ENCODE assay signal across 27 cellular contexts in genomic region chr2:332592-332991, GRCh38. TPM values are rescaled to one million over a fixed set of nuclear protein-coding genes. Genes with fewer than 3 reads are reported as not detected.
DNase-seq lines count a peak whose midpoint lies in the region; TF ChIP-seq lines count a peak whose summit lies in the region.
"Had no signal": no experiment of that assay in that cellular context is flagged by ENCODE, and none has a peak within 500 bp of the region (broad histone marks: within the 10 kb centered on the region; RNA-seq: fewer than 3 reads in every experiment).

No MANE protein-coding gene starts in this region.

- H3K27ac ChIP-seq in Karpas-422 (ENCODE audit: low read length) (no peak overlapping the region), VCaP (no peak overlapping the region), neural progenitor cell (no peak overlapping the region), transverse colon (no peak overlapping the region)
- H3K27ac ChIP-seq: heart right ventricle, KMS-11, parathyroid adenoma, upper lobe of right lung had no signal

- DNase-seq in NCI-H2171 treated with DMSO at 0.1 percent for 48 hours (lab: John Stamatoyannopoulos, UW) (peak; percentile 12), NCI-H2171 (lab: John Stamatoyannopoulos, UW) (no peak), Karpas-422 (peak; percentile 56), neural progenitor cell (ENCODE audit: low spot score) (no peak), HK-2 (ENCODE audit: unreplicated experiment) (no peak), transverse colon (no peak), SHP77 treated with DMSO at 0.1 percent for 48 hours (lab: John Stamatoyannopoulos, UW) (no peak)
- DNase-seq: activated CD4-positive, CD25-positive, alpha-beta regulatory T cell treated with anti-CD3 and anti-CD28 coated beads, Interleukin-2, amount 50 U/mL, for 72 hours; activated CD8-positive, alpha-beta memory T cell treated with anti-CD3 and anti-CD28 coated beads for 24 hours; activated naive CD4-positive, alpha-beta T cell treated with anti-CD3 and anti-CD28 coated beads for 36 hours; activated T-cell treated with anti-CD3 and anti-CD28 coated beads, Interleukin-2, amount 50 U/mL, for 48 hours; caudate nucleus; COR-L47; heart right ventricle; naive B cell; NCI-H1092; NCI-H2029 treated with DMSO at 0.1 percent for 48 hours; NK-92 treated with Interleukin-12 subunit alpha and Interleukin-12 subunit beta, amount 100 ng/mL, for 24 hours; upper lobe of right lung had no signal

- no peaks in the 10 kb centered on the region for H3K4me1 Mint-ChIP-seq in neural progenitor cell
- H3K4me1 Mint-ChIP-seq: naive B cell had no signal

- no peak overlapping the region for H2AFZ ChIP-seq in Karpas-422 (ENCODE audit: low read length)
- no peak overlapping the region for H2AFZ ChIP-seq in neural progenitor cell (replicated peaks)
- H2AFZ ChIP-seq: parathyroid adenoma had no signal

- H3K4me3 Mint-ChIP-seq in neural progenitor cell: no peak overlapping the region
- H3K4me3 Mint-ChIP-seq: activated naive CD4-positive, alpha-beta T cell treated with anti-CD3 and anti-CD28 coated beads for 36 hours; naive B cell had no signal

- H3K79me2 ChIP-seq in Karpas-422 (ENCODE audit: low read length) (no peaks in the 10 kb centered on the region), neural progenitor cell (ENCODE audit: low read depth) (no peaks in the 10 kb centered on the region)
- H3K79me2 ChIP-seq: parathyroid adenoma had no signal

- intact Hi-C loops in transverse colon (cut with DNase I; ENCODE audit: low total_unique reads): no loop called here

- H3F3A ChIP-seq in neural progenitor cell (ENCODE audit: low read depth): no peaks in the 10 kb centered on the region

- TF ChIP-seq CTCF in VCaP (conservative IDR thresholded peaks at IDR 0.05) (peak; percentile 57), neural progenitor cell (IDR thresholded peaks at IDR 0.05) (peak; percentile 42), transverse colon (IDR thresholded peaks at IDR 0.05) (peak in 1 of 5 experiments; percentile 7)

- H3K9me3 Mint-ChIP-seq in neural progenitor cell: peaks cover 40% of the 10 kb centered on the region

- in situ Hi-C loops in transverse colon (cut with MboI; ENCODE audit: low pct_ligation_motif_present in 1 of 4, low pct_unique_long_range_greater_than_20kb in 1 of 4, low sequenced_read_pairs in 3 of 4): no loop called here

- no peak overlapping the region for H3K27ac Mint-ChIP-seq in neural progenitor cell
- H3K27ac Mint-ChIP-seq: activated naive CD4-positive, alpha-beta T cell treated with anti-CD3 and anti-CD28 coated beads for 36 hours; naive B cell had no signal

- peaks cover 6% of the 10 kb centered on the region for H3K36me3 Mint-ChIP-seq in neural progenitor cell

- no peaks in the 10 kb centered on the region for H3K9me3 ChIP-seq in Karpas-422 (ENCODE audit: low read length)
- peaks cover 7% of the 10 kb centered on the region for H3K9me3 ChIP-seq in neural progenitor cell (ENCODE audit: low read depth)
- peaks cover 3 to 6% of the 10 kb centered on the region in 2 donors for H3K9me3 ChIP-seq in transverse colon
- H3K9me3 ChIP-seq: HAP-1 had no signal

- H3K4me3 ChIP-seq in Karpas-422 (ENCODE audit: low read length) (no peak overlapping the region), neural progenitor cell (no peak overlapping the region), transverse colon (no peak overlapping the region)
- H3K4me3 ChIP-seq: HAP-1, heart right ventricle, upper lobe of right lung had no signal

- H3K27me3 Mint-ChIP-seq in neural progenitor cell (ENCODE audit: insufficient read depth, low read depth): no peaks in the 10 kb centered on the region

- 39 to 40% methylated on average over 3 of the region's 3 CpGs for WGBS in transverse colon (ENCODE audit: low coverage in 1 of 2), 2 donors

- H3K9ac ChIP-seq in Karpas-422 (ENCODE audit: low read length): no peak overlapping the region
- no peak overlapping the region for H3K9ac ChIP-seq in neural progenitor cell
- H3K9ac ChIP-seq: KMS-11, parathyroid adenoma had no signal

- no peak for TF ChIP-seq EP300 in transverse colon (IDR thresholded peaks at IDR 0.05; ENCODE audit: low read depth)

- H3K27me3 ChIP-seq in Karpas-422 (ENCODE audit: low read length): no peaks in the 10 kb centered on the region
- no peaks in the 10 kb centered on the region for H3K27me3 ChIP-seq in neural progenitor cell
- H3K27me3 ChIP-seq in transverse colon: peaks cover 4% of the 10 kb centered on the region
- H3K27me3 ChIP-seq: upper lobe of right lung had no signal

- no peak for TF ChIP-seq POLR2A in transverse colon (IDR thresholded peaks at IDR 0.05)

- H3K4me1 ChIP-seq in Karpas-422 (ENCODE audit: low read length) (no peaks in the 10 kb centered on the region), neural progenitor cell (no peaks in the 10 kb centered on the region), transverse colon (no peaks in the 10 kb centered on the region)
- H3K4me1 ChIP-seq: HAP-1, heart right ventricle, parathyroid adenoma, upper lobe of right lung had no signal

- H3K4me2 ChIP-seq in Karpas-422 (ENCODE audit: low read depth, low read length, poor library complexity, severe bottlenecking) (no peak overlapping the region), neural progenitor cell (no peak overlapping the region)
- H3K4me2 ChIP-seq: KMS-11 had no signal

- no peaks in the 10 kb centered on the region for H3K9me2 ChIP-seq in Karpas-422 (replicated peaks; ENCODE audit: insufficient read depth, low read length)

- no peaks in the 10 kb centered on the region for H3K36me3 ChIP-seq in Karpas-422 (ENCODE audit: insufficient read depth, low read length)
- H3K36me3 ChIP-seq in neural progenitor cell: no peaks in the 10 kb centered on the region
- no peaks in the 10 kb centered on the region for H3K36me3 ChIP-seq in transverse colon
- H3K36me3 ChIP-seq: HAP-1, heart right ventricle, upper lobe of right lung had no signal

- H4K20me1 ChIP-seq in Karpas-422 (ENCODE audit: insufficient read depth, low read depth, low read length): no peaks in the 10 kb centered on the region
- no peaks in the 10 kb centered on the region for H4K20me1 ChIP-seq in neural progenitor cell (ENCODE audit: low read depth)

RNA-seq across cellular contexts. Expression of gene ALKAL2, which starts 44.7 kb away (rescaled TPM):
- total RNA-seq in Karpas-422 (2014; rRNA removed; shearing (Covaris generic); ENCODE audit: low replicate concordance): not detected in 2 replicates
- not detected in 2 replicates for total RNA-seq in neural progenitor cell (ENCODE audit: low replicate concordance)
- 1 to 10 TPM in 1 of 4 donors, under 1 TPM in 1, not detected in 2; 0.96 to 2.5 TPM for total RNA-seq in transverse colon
- total RNA-seq: A172; activated naive CD4-positive, alpha-beta T cell treated with anti-CD3 and anti-CD28 coated beads for 36 hours; dermis microvascular lymphatic vessel endothelial cell; HT1080; NCI-H460 had no signal

Comparison
In these comparisons a context has a peak if more than half of its experiments do, and no peak if none do; other contexts are left out.
1. DNase-seq: peak in NCI-H2171 treated with DMSO at 0.1 percent for 48 hours (single experiment) and Karpas-422 (single experiment); none in NCI-H2171 (single experiment), neural progenitor cell (single experiment), HK-2 (single experiment), transverse colon (single experiment) and SHP77 treated with DMSO at 0.1 percent for 48 hours (single experiment).